ENCODE assay signal across 1 cellular context in genomic region chr19:18194554-18195238, GRCh38.
TF ChIP-seq lines count a peak whose summit lies in the region.

No MANE protein-coding gene starts in this region.

TF ChIP-seq in GM12878, 131 proteins besides CTCF, POLR2A, EP300 and RAD21:
- TF ChIP-seq HDGF (IDR thresholded peaks at IDR 0.05) = peak; percentile 76
- peak in 1 of 2 experiments; percentile 26; a peak in 1 of 3 replicates for TF ChIP-seq EGR1 (IDR thresholded peaks at IDR 0.05; ENCODE audit: borderline replicate concordance in 1 of 2, low read depth in 2 of 2, low read length in 2 of 2)
- TF ChIP-seq USF2 (IDR thresholded peaks at IDR 0.05; ENCODE audit: borderline replicate concordance, low read depth, low read length) = no peak
- TF ChIP-seq YY1 (IDR thresholded peaks at IDR 0.05; ENCODE audit: low read depth, low read length) = 0 out of 2 replicates have a peak, but pooled peaks have one; percentile 31
- no peak for TF ChIP-seq SMAD1 (IDR thresholded peaks at IDR 0.05; ENCODE audit: low read depth, partially characterized antibody)
